Comparison of ENCODE assay signal across 33 cellular contexts in genomic region chr7:39631736-39632304, GRCh38. TPM values are rescaled to one million over a fixed set of nuclear protein-coding genes. Genes with fewer than 3 reads are reported as not detected.
DNase-seq lines count a peak whose midpoint lies in the region; ATAC-seq and TF ChIP-seq lines count a peak whose summit lies in the region.
"Had no signal": no experiment of that assay in that cellular context is flagged by ENCODE, and none has a peak within 500 bp of the region (broad histone marks: within the 10 kb centered on the region; RNA-seq: fewer than 3 reads in every experiment).

No MANE protein-coding gene starts in this region.

- no peak overlapping the region for H3K4me3 ChIP-seq in CD8-positive, alpha-beta T cell (ENCODE audit: low read depth, low read length)
- H3K4me3 ChIP-seq in gastroesophageal sphincter, result no peak overlapping the region
- H3K4me3 ChIP-seq: right lobe of liver, spleen, thoracic aorta, uterus had no signal

- H3K4me1 Mint-ChIP-seq in CD8-positive, alpha-beta T cell (ENCODE audit: low read depth), result peaks cover 78% of the 10 kb centered on the region
- peaks cover 71% of the 10 kb centered on the region for H3K4me1 Mint-ChIP-seq in activated naive CD8-positive, alpha-beta T cell treated with anti-CD3 and anti-CD28 coated beads for 36 hours
- H3K4me1 Mint-ChIP-seq in stimulated activated naive B cell treated with anti-CD40 and anti-IgM and Interleukin-4, amounts not matched to agents 10 μg/mL and 1 μg/mL and 100 μg/mL, for 72 hours, result peaks cover 31 to 58% of the 10 kb centered on the region in 2 donors

- ATAC-seq in CD8-positive, alpha-beta T cell, result no peak
- ATAC-seq in gastroesophageal sphincter, result peak; percentile 66
- ATAC-seq in stimulated activated naive B cell treated with anti-CD40 and anti-IgM and Interleukin-4, amounts not matched to agents 10 μg/mL and 1 μg/mL and 100 μg/mL, for 72 hours (replicated peaks), result no peak
- ATAC-seq in HG02763 (IDR thresholded peaks at IDR 0.05; ENCODE audit: unreplicated experiment), result no peak
- ATAC-seq in GM21723 (IDR thresholded peaks at IDR 0.05; ENCODE audit: unreplicated experiment), result no peak
- ATAC-seq: effector memory CD8-positive, alpha-beta T cell; right lobe of liver had no signal

- peaks cover 53% of the 10 kb centered on the region for H3K4me1 ChIP-seq in CD8-positive, alpha-beta T cell (ENCODE audit: insufficient read depth, low read length)
- H3K4me1 ChIP-seq in gastroesophageal sphincter, result peaks cover 0 to 40% (median 0%) of the 10 kb centered on the region in 3 donors
- H3K4me1 ChIP-seq: right lobe of liver, uterus had no signal

- intact Hi-C loops in CD8-positive, alpha-beta T cell (cut with DNase I, micrococcal nuclease), result no loop called here

- no peaks in the 10 kb centered on the region for H3K36me3 ChIP-seq in CD8-positive, alpha-beta T cell (ENCODE audit: insufficient read depth, low read length)
- peaks cover 0 to 20% of the 10 kb centered on the region in 2 donors for H3K36me3 ChIP-seq in gastroesophageal sphincter
- H3K36me3 ChIP-seq: thoracic aorta, uterus had no signal

- TF ChIP-seq CTCF in AG09319 (IDR thresholded peaks at IDR 0.05; ENCODE audit: low read depth, low read length), result no peak
- no peak for TF ChIP-seq CTCF in CD8-positive, alpha-beta T cell (IDR thresholded peaks at IDR 0.05)
- TF ChIP-seq CTCF in gastroesophageal sphincter (IDR thresholded peaks at IDR 0.05), result no peak

- H3K9me3 Mint-ChIP-seq in CD8-positive, alpha-beta T cell, result no peaks in the 10 kb centered on the region
- peaks cover 7% of the 10 kb centered on the region for H3K9me3 Mint-ChIP-seq in activated naive CD8-positive, alpha-beta T cell treated with anti-CD3 and anti-CD28 coated beads for 36 hours
- peaks cover 0 to 5% of the 10 kb centered on the region in 2 donors for H3K9me3 Mint-ChIP-seq in stimulated activated naive B cell treated with anti-CD40 and anti-IgM and Interleukin-4, amounts not matched to agents 10 μg/mL and 1 μg/mL and 100 μg/mL, for 72 hours
- H3K9me3 Mint-ChIP-seq: effector memory CD8-positive, alpha-beta T cell; naive B cell; T-helper 2 cell treated with Interferon-gamma antibody and Interleukin-4, amounts not matched to agents 5 μg/mL and 100 μg/mL, for 36 hours had no signal

- no peak for TF ChIP-seq POLR2A in gastroesophageal sphincter (IDR thresholded peaks at IDR 0.05)

- DNase-seq in AG09319 (ENCODE audit: extremely low read depth, low read depth), result peak; percentile 85
- DNase-seq in CD8-positive, alpha-beta T cell, result no peak
- DNase-seq in activated naive CD8-positive, alpha-beta T cell treated with anti-CD3 and anti-CD28 coated beads for 36 hours, result no peak
- DNase-seq in stimulated activated naive B cell treated with anti-CD40 and anti-IgM and Interleukin-4, amounts not matched to agents 10 μg/mL and 1 μg/mL and 100 μg/mL, for 72 hours, result no peak
- DNase-seq in NCI-H146 (lab: John Stamatoyannopoulos, UW), result no peak
- DNase-seq: activated CD4-positive, alpha-beta T cell treated with anti-CD3 and anti-CD28 coated beads for 4 hours; activated CD8-positive, alpha-beta memory T cell treated with anti-CD3 and anti-CD28 coated beads for 24 hours; activated gamma-delta T cell treated with Interleukin-2 at 50 U/mL for 16 hours; activated T-cell treated with anti-CD3 and anti-CD28 coated beads for 4 hours; anterior cingulate cortex; Caco-2; DMS53; effector memory CD8-positive, alpha-beta T cell; foreskin melanocyte; H7; Kasumi-1; kidney; midbrain; naive B cell; NCI-H1417 treated with DMSO at 0.1 percent for 48 hours; NCI-H345; right lobe of liver; Right ventricle myocardium superior; spleen; stimulated activated CD4-positive, alpha-beta T cell treated with anti-CD3 and anti-CD28 coated beads, Interleukin-2, amount 100 ng/mL, for 24 hours had no signal

- H3K36me3 Mint-ChIP-seq in CD8-positive, alpha-beta T cell, result peaks cover 55% of the 10 kb centered on the region
- peaks cover 75% of the 10 kb centered on the region for H3K36me3 Mint-ChIP-seq in activated naive CD8-positive, alpha-beta T cell treated with anti-CD3 and anti-CD28 coated beads for 36 hours
- peaks cover 47 to 61% of the 10 kb centered on the region in 2 donors for H3K36me3 Mint-ChIP-seq in stimulated activated naive B cell treated with anti-CD40 and anti-IgM and Interleukin-4, amounts not matched to agents 10 μg/mL and 1 μg/mL and 100 μg/mL, for 72 hours

- H3K9me3 ChIP-seq in CD8-positive, alpha-beta T cell (ENCODE audit: low read length), result no peaks in the 10 kb centered on the region
- no peaks in the 10 kb centered on the region for H3K9me3 ChIP-seq in gastroesophageal sphincter
- H3K9me3 ChIP-seq: Caco-2, right lobe of liver, spleen, thoracic aorta, uterus had no signal

- CTCF ChIA-PET in CD8-positive, alpha-beta T cell (lab: Charles Lee), result interaction anchor here (0.7 to 1.5 kb wide), 3 partner anchors 49 to 110 kb away, joined by 3 to 4 read pairs (median 4); no protein-coding TSS in a partner anchor

- POLR2A ChIA-PET in CD8-positive, alpha-beta T cell (lab: Charles Lee), result no interaction called here

- WGBS in gastroesophageal sphincter (ENCODE audit: low coverage in 1 of 2), 2 donors, result 67 to 92% methylated on average over 4 to 8 of the region's 8 CpGs

- no peaks in the 10 kb centered on the region for H3K27me3 ChIP-seq in CD8-positive, alpha-beta T cell (ENCODE audit: insufficient read depth, low read length)
- no peaks in the 10 kb centered on the region for H3K27me3 ChIP-seq in gastroesophageal sphincter
- H3K27me3 ChIP-seq: right lobe of liver, spleen, uterus had no signal

- peak overlapping the region; percentile 99 for H3K27ac Mint-ChIP-seq in CD8-positive, alpha-beta T cell
- H3K27ac Mint-ChIP-seq in activated naive CD8-positive, alpha-beta T cell treated with anti-CD3 and anti-CD28 coated beads for 36 hours, result peak overlapping the region; percentile 43
- no peak overlapping the region for H3K27ac Mint-ChIP-seq in stimulated activated naive B cell treated with anti-CD40 and anti-IgM and Interleukin-4, amounts not matched to agents 10 μg/mL and 1 μg/mL and 100 μg/mL, for 72 hours
- H3K27ac Mint-ChIP-seq: effector memory CD8-positive, alpha-beta T cell; progenitor cell of endocrine pancreas had no signal

- no peak overlapping the region for H3K4me3 Mint-ChIP-seq in CD8-positive, alpha-beta T cell
- no peak overlapping the region for H3K4me3 Mint-ChIP-seq in activated naive CD8-positive, alpha-beta T cell treated with anti-CD3 and anti-CD28 coated beads for 36 hours
- no peak overlapping the region for H3K4me3 Mint-ChIP-seq in stimulated activated naive B cell treated with anti-CD40 and anti-IgM and Interleukin-4, amounts not matched to agents 10 μg/mL and 1 μg/mL and 100 μg/mL, for 72 hours
- H3K4me3 Mint-ChIP-seq: effector memory CD8-positive, alpha-beta T cell; naive B cell; stimulated activated naive CD8-positive, alpha-beta T cell treated with anti-CD3 and anti-CD28 coated beads, Interleukin-15, Interleukin-2, amounts not matched to agents 100 ng/mL and 50 ng/mL, for 24 hours had no signal

- H3K27ac ChIP-seq in CD8-positive, alpha-beta T cell (ENCODE audit: low read depth, low read length), result no peak overlapping the region
- no peak overlapping the region for H3K27ac ChIP-seq in gastroesophageal sphincter
- H3K27ac ChIP-seq: right lobe of liver, spleen, thoracic aorta, uterus had no signal

- no peaks in the 10 kb centered on the region for H3K27me3 Mint-ChIP-seq in CD8-positive, alpha-beta T cell (ENCODE audit: low read depth)
- no peaks in the 10 kb centered on the region for H3K27me3 Mint-ChIP-seq in activated naive CD8-positive, alpha-beta T cell treated with anti-CD3 and anti-CD28 coated beads for 36 hours
- no peaks in the 10 kb centered on the region for H3K27me3 Mint-ChIP-seq in stimulated activated naive B cell treated with anti-CD40 and anti-IgM and Interleukin-4, amounts not matched to agents 10 μg/mL and 1 μg/mL and 100 μg/mL, for 72 hours
- H3K27me3 Mint-ChIP-seq: effector memory CD8-positive, alpha-beta T cell; naive B cell; progenitor cell of endocrine pancreas; stimulated activated naive CD8-positive, alpha-beta T cell treated with anti-CD3 and anti-CD28 coated beads, Interleukin-15, Interleukin-2, amounts not matched to agents 100 ng/mL and 50 ng/mL, for 24 hours had no signal

- TF ChIP-seq EP300 in gastroesophageal sphincter (IDR thresholded peaks at IDR 0.05), result no peak

RNA-seq across cellular contexts. Expression of gene RALA, which starts 8.4 kb away (rescaled TPM):
- 10 to 100 TPM; 35.5 to 37.5 TPM for total RNA-seq in CD8-positive, alpha-beta T cell
- total RNA-seq in activated naive CD8-positive, alpha-beta T cell treated with anti-CD3 and anti-CD28 coated beads for 36 hours, result 10 to 100 TPM; 38.0 to 40.6 TPM
- total RNA-seq in gastroesophageal sphincter, result 10 to 100 TPM; 16.6 to 30.7 (median 21.0) TPM
